In the genomic region with DNA sequence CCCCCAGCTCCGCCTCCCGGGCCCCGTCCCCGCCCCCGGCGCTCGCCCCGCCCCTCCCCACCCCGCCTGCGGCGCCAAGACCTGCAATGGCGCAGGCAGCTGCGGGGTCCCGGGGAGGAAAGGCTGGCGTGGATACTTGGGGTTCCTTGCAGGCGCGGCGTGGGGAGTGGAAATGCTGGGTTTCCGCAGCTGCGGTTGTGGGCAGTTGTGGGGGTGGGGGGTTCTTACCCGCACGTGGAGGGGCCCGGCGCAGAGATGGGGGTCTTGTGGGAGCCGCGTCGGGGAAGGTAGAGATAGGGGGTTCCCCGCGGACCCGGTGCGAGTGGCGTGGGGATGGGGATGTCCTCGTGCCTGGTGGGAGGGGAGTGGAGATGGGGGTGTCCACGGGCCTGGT, we compare ENCODE assay signal across 8 cellular contexts. TPM values are rescaled to one million over a fixed set of nuclear protein-coding genes. Genes with fewer than 3 reads are reported as not detected.
A peak's percentile ranks its signal among the peaks of the same experiment; 100 is the strongest.
DNase-seq lines count a peak whose midpoint lies in the region; ATAC-seq and TF ChIP-seq lines count a peak whose summit lies in the region.

No MANE protein-coding gene starts in this region.

- ATAC-seq in GM21619 (IDR thresholded peaks at IDR 0.05; ENCODE audit: unreplicated experiment) (peak; percentile 31), HG03520 (IDR thresholded peaks at IDR 0.05; ENCODE audit: unreplicated experiment) (no peak)
- peak; percentile 57 for ATAC-seq in central memory CD8-positive, alpha-beta T cell (replicated peaks; ENCODE audit: extremely low read depth, poor library complexity, severe bottlenecking)

- CTCF ChIA-PET in CD4-positive, alpha-beta memory T cell (lab: Charles Lee; ENCODE audit: partially characterized antibody), result no interaction called here

- no peak for TF ChIP-seq CTCF in OCI-LY1 (IDR thresholded peaks at IDR 0.05; ENCODE audit: low read length)

- H3K79me2 ChIP-seq in OCI-LY1 (ENCODE audit: insufficient read depth, low read length), result peaks cover 32% of the 10 kb centered on the region

- peak overlapping the region; percentile 87 to 98 (median 95) for H3K27ac Mint-ChIP-seq in CD4-positive, alpha-beta memory T cell
- H3K27ac Mint-ChIP-seq in central memory CD8-positive, alpha-beta T cell (ENCODE audit: low read depth), result peak overlapping the region; percentile 85

- peaks cover 1 to 12% (median 5%) of the 10 kb centered on the region in 8 donors for H3K9me3 Mint-ChIP-seq in CD4-positive, alpha-beta memory T cell
- H3K9me3 Mint-ChIP-seq in central memory CD8-positive, alpha-beta T cell, result peaks cover 10% of the 10 kb centered on the region

- POLR2A ChIA-PET in CD4-positive, alpha-beta memory T cell (lab: Charles Lee; ENCODE audit: partially characterized antibody), result no interaction called here

- peak; percentile 82 to 96 (median 84) for DNase-seq in CD4-positive, alpha-beta memory T cell
- peak; percentile 65 to 84 for DNase-seq in central memory CD8-positive, alpha-beta T cell (ENCODE audit: low spot score in 2 of 2)
- DNase-seq in NCI-H2196 treated with DMSO at 0.1 percent for 48 hours (lab: John Stamatoyannopoulos, UW; ENCODE audit: unreplicated experiment) (no peak), MV-4-11 (lab: John Stamatoyannopoulos, UW) (no peak)

- H3K36me3 ChIP-seq in CD4-positive, alpha-beta memory T cell (ENCODE audit: insufficient read depth, low read length), result no peaks in the 10 kb centered on the region
- H3K36me3 ChIP-seq in OCI-LY1 (ENCODE audit: insufficient read depth, low read length) (peaks cover 15% of the 10 kb centered on the region), mucosa of rectum (ENCODE audit: control insufficient read depth in 2 of 2, insufficient read depth in 2 of 2, low read length in 2 of 2) (no peaks in the 10 kb centered on the region)

- H3K4me1 ChIP-seq in CD4-positive, alpha-beta memory T cell (ENCODE audit: insufficient read depth, low read length), result peaks cover 43% of the 10 kb centered on the region
- peaks cover 45% of the 10 kb centered on the region for H3K4me1 ChIP-seq in OCI-LY1 (ENCODE audit: insufficient read depth, low read length, severe bottlenecking)
- H3K4me1 ChIP-seq in mucosa of rectum (ENCODE audit: control insufficient read depth in 2 of 2, insufficient read depth in 2 of 2, low read length in 2 of 2), result peaks cover 5 to 6% of the 10 kb centered on the region in 2 donors

- no peaks in the 10 kb centered on the region for H4K20me1 ChIP-seq in OCI-LY1 (ENCODE audit: insufficient read depth, low read length)

- peak overlapping the region; percentile 58 for H3K4me2 ChIP-seq in OCI-LY1 (ENCODE audit: low read length)

- H3K9me3 ChIP-seq in CD4-positive, alpha-beta memory T cell (ENCODE audit: control insufficient read depth in 1 of 2, low read length in 2 of 2), result no peaks in the 10 kb centered on the region
- no peaks in the 10 kb centered on the region; the same call in 1 of the 2 replicates for H3K9me3 ChIP-seq in OCI-LY1 (ENCODE audit: low read length)
- H3K9me3 ChIP-seq in mucosa of rectum (ENCODE audit: control insufficient read depth in 2 of 2, low read length in 2 of 2), result no peaks in the 10 kb centered on the region

- peaks cover 13 to 15% of the 10 kb centered on the region in 2 donors for H3K36me3 Mint-ChIP-seq in CD4-positive, alpha-beta memory T cell
- H3K36me3 Mint-ChIP-seq in central memory CD8-positive, alpha-beta T cell (ENCODE audit: insufficient read depth), result peaks cover 24% of the 10 kb centered on the region

- H3K4me1 Mint-ChIP-seq in CD4-positive, alpha-beta memory T cell, result peaks cover 17 to 36% (median 24%) of the 10 kb centered on the region in 4 donors
- H3K4me1 Mint-ChIP-seq in central memory CD8-positive, alpha-beta T cell, result peaks cover 37% of the 10 kb centered on the region

- H3K27ac ChIP-seq in CD4-positive, alpha-beta memory T cell (ENCODE audit: low read depth, low read length), result peak overlapping the region; percentile 81
- H3K27ac ChIP-seq in OCI-LY1 (ENCODE audit: low read depth, low read length, poor library complexity, severe bottlenecking) (peak overlapping the region; percentile 76), mucosa of rectum (ENCODE audit: low read depth in 2 of 2, low read length in 2 of 2) (peak overlapping the region; percentile 92 to 96)

- no peaks in the 10 kb centered on the region for H3K9me2 ChIP-seq in OCI-LY1 (ENCODE audit: low read depth, low read length)

- H3K27me3 Mint-ChIP-seq in CD4-positive, alpha-beta memory T cell, result no peaks in the 10 kb centered on the region
- H3K27me3 Mint-ChIP-seq in central memory CD8-positive, alpha-beta T cell, result no peaks in the 10 kb centered on the region

- no peak overlapping the region for H2AFZ ChIP-seq in OCI-LY1 (ENCODE audit: low read length)

- peak overlapping the region; percentile 83 to 91 (median 88) for H3K4me3 Mint-ChIP-seq in CD4-positive, alpha-beta memory T cell
- H3K4me3 Mint-ChIP-seq in central memory CD8-positive, alpha-beta T cell, result peak overlapping the region; percentile 76

- peak overlapping the region; percentile 58; the same call in 1 of the 2 replicates for H3K9ac ChIP-seq in OCI-LY1 (ENCODE audit: low read length)
- peak overlapping the region in 1 of 2 donors; percentile 73 for H3K9ac ChIP-seq in mucosa of rectum (ENCODE audit: low read depth in 1 of 2, low read length in 2 of 2)

- no peaks in the 10 kb centered on the region for H3K27me3 ChIP-seq in CD4-positive, alpha-beta memory T cell (ENCODE audit: insufficient read depth, low read length)
- H3K27me3 ChIP-seq in OCI-LY1 (ENCODE audit: insufficient read depth, low read length) (no peaks in the 10 kb centered on the region), mucosa of rectum (ENCODE audit: control insufficient read depth in 2 of 2, insufficient read depth in 2 of 2, low read length in 2 of 2) (no peaks in the 10 kb centered on the region)

- peak overlapping the region in 1 of 2 donors; percentile 85 for H3K4me3 ChIP-seq in CD4-positive, alpha-beta memory T cell (ENCODE audit: low read length in 2 of 2)
- H3K4me3 ChIP-seq in OCI-LY1 (ENCODE audit: low read depth, low read length, poor library complexity, severe bottlenecking), result peak overlapping the region; percentile 66
- peak overlapping the region; percentile 70 to 74 for H3K4me3 ChIP-seq in mucosa of rectum (ENCODE audit: low read length in 2 of 2)

- H3F3A ChIP-seq in OCI-LY1 (ENCODE audit: insufficient read depth, low read length), result no peaks in the 10 kb centered on the region

- intact Hi-C loops in CD4-positive, alpha-beta memory T cell (cut with micrococcal nuclease), result loop anchor here (1.0 to 2.0 kb wide), 9 partner anchors 61 to 1238 kb away; a partner anchor contains a TSS

RNA-seq across cellular contexts. Expression of a gene that starts 0.7 kb away (rescaled TPM):
- 10 to 100 TPM; 35.9 to 37.9 TPM for total RNA-seq in CD4-positive, alpha-beta memory T cell
- polyA plus RNA-seq in CD4-positive, alpha-beta memory T cell, result 10 to 100 TPM; 35.0 to 50.4 TPM

Comparison
In these comparisons a context has a peak if more than half of its experiments do, and no peak if none do; other contexts are left out.
1. DNase-seq: peak in CD4-positive, alpha-beta memory T cell (5 of 5) and central memory CD8-positive, alpha-beta T cell (2 of 2); none in NCI-H2196 treated with DMSO at 0.1 percent for 48 hours (single experiment) and MV-4-11 (single experiment).
2. Peak in every context shown above with its lines, with median percentiles within 50 percentile points of each other: H3K27ac ChIP-seq.